24 cellular contexts compared by ENCODE assay signal in the genomic region with DNA sequence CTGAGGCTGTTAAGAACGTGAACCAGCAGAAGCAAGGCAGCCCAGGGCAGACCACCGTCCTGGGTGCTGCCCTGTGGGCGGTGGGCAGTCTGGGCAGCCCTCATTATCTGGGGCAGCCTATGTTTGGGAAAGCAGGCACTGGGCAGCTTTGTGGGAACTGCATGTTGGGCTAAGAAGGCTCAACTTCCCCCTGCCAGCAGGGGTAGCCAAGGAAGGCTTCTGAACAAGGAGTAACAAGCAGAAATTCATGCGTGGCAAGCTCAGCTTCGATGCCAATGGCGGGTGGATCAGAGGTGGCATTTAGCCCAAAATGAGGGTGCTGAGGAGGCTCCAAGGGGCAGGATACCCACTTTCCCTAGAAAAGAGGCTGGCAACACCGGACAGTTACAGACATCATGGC. TPM values are rescaled to one million over a fixed set of nuclear protein-coding genes. Genes with fewer than 3 reads are reported as not detected.
DNase-seq lines count a peak whose midpoint lies in the region; ATAC-seq and TF ChIP-seq lines count a peak whose summit lies in the region.
"Had no signal": no experiment of that assay in that cellular context is flagged by ENCODE, and none has a peak within 500 bp of the region (broad histone marks: within the 10 kb centered on the region; RNA-seq: fewer than 3 reads in every experiment).

No MANE protein-coding gene starts in this region.

- H3K27me3 Mint-ChIP-seq in activated CD4-positive, alpha-beta memory T cell treated with anti-CD3 and anti-CD28 coated beads, Interleukin-2, amount 10 ng/mL, durations not matched to agents 7 days and 5 days: no peaks in the 10 kb centered on the region
- no peaks in the 10 kb centered on the region for H3K27me3 Mint-ChIP-seq in activated CD4-positive, alpha-beta memory T cell treated with anti-CD3 and anti-CD28 coated beads for 36 hours
- no peaks in the 10 kb centered on the region for H3K27me3 Mint-ChIP-seq in endothelial cell (ENCODE audit: unreplicated experiment)
- H3K27me3 Mint-ChIP-seq: CD4-positive, alpha-beta T cell had no signal

- TF ChIP-seq POLR2A in spleen (IDR thresholded peaks at IDR 0.05): no peak

- H3K4me1 Mint-ChIP-seq in activated CD4-positive, alpha-beta memory T cell treated with anti-CD3 and anti-CD28 coated beads, Interleukin-2, amount 10 ng/mL, durations not matched to agents 7 days and 5 days: no peaks in the 10 kb centered on the region
- no peaks in the 10 kb centered on the region for H3K4me1 Mint-ChIP-seq in activated CD4-positive, alpha-beta memory T cell treated with anti-CD3 and anti-CD28 coated beads for 36 hours (ENCODE audit: low read depth)
- no peaks in the 10 kb centered on the region for H3K4me1 Mint-ChIP-seq in endothelial cell (ENCODE audit: unreplicated experiment)
- H3K4me1 Mint-ChIP-seq: H9 had no signal

- H3K36me3 Mint-ChIP-seq in activated CD4-positive, alpha-beta memory T cell treated with anti-CD3 and anti-CD28 coated beads, Interleukin-2, amount 10 ng/mL, durations not matched to agents 7 days and 5 days (ENCODE audit: low read depth): peaks cover 60% of the 10 kb centered on the region
- peaks cover 45% of the 10 kb centered on the region for H3K36me3 Mint-ChIP-seq in activated CD4-positive, alpha-beta memory T cell treated with anti-CD3 and anti-CD28 coated beads for 36 hours
- peaks cover 30% of the 10 kb centered on the region for H3K36me3 Mint-ChIP-seq in endothelial cell (ENCODE audit: low read depth, unreplicated experiment)

- no peak overlapping the region for H3K4me3 Mint-ChIP-seq in activated CD4-positive, alpha-beta memory T cell treated with anti-CD3 and anti-CD28 coated beads, Interleukin-2, amount 10 ng/mL, durations not matched to agents 7 days and 5 days
- H3K4me3 Mint-ChIP-seq in activated CD4-positive, alpha-beta memory T cell treated with anti-CD3 and anti-CD28 coated beads for 36 hours: no peak overlapping the region
- H3K4me3 Mint-ChIP-seq in endothelial cell (ENCODE audit: unreplicated experiment): peak overlapping the region; percentile 26
- H3K4me3 Mint-ChIP-seq: CD4-positive, alpha-beta T cell; H9; HFFc6 had no signal

- CTCF ChIA-PET in activated CD4-positive, alpha-beta memory T cell treated with anti-CD3 and anti-CD28 coated beads, Interleukin-2, amount 10 ng/mL, durations not matched to agents 7 days and 5 days (lab: Charles Lee): no interaction called here
- CTCF ChIA-PET in activated CD4-positive, alpha-beta memory T cell treated with anti-CD3 and anti-CD28 coated beads for 36 hours (lab: Charles Lee): no interaction called here

- peaks cover 13% of the 10 kb centered on the region for H3K9me3 Mint-ChIP-seq in activated CD4-positive, alpha-beta memory T cell treated with anti-CD3 and anti-CD28 coated beads, Interleukin-2, amount 10 ng/mL, durations not matched to agents 7 days and 5 days
- peaks cover 9% of the 10 kb centered on the region for H3K9me3 Mint-ChIP-seq in activated CD4-positive, alpha-beta memory T cell treated with anti-CD3 and anti-CD28 coated beads for 36 hours
- no peaks in the 10 kb centered on the region for H3K9me3 Mint-ChIP-seq in endothelial cell (ENCODE audit: unreplicated experiment)

- peak; percentile 12 for DNase-seq in activated CD4-positive, alpha-beta memory T cell treated with anti-CD3 and anti-CD28 coated beads, Interleukin-2, amount 10 ng/mL, durations not matched to agents 7 days and 5 days
- DNase-seq in activated CD4-positive, alpha-beta memory T cell treated with anti-CD3 and anti-CD28 coated beads for 36 hours: no peak
- DNase-seq in endothelial cell (ENCODE audit: low spot score): no peak
- peak; percentile 51 for DNase-seq in spleen
- DNase-seq in NK-92 treated with Interleukin-12 subunit alpha and Interleukin-12 subunit beta, amount 100 ng/mL, for 24 hours (lab: John Stamatoyannopoulos, UW): no peak
- no peak for DNase-seq in kidney glomerular epithelial cell (lab: John Stamatoyannopoulos, UW)
- DNase-seq in foreskin keratinocyte: no peak
- DNase-seq: ACHN; CD4-positive, alpha-beta T cell; COR-L47; DMS79; H9; HFFc6; Karpas-422; MV-4-11; NCI-H1105 treated with DMSO at 0.1 percent for 48 hours; NCI-H2029 treated with DMSO at 0.1 percent for 48 hours; NCI-H2171; NCI-H345; NCI-H524 treated with DMSO at 0.1 percent for 48 hours; NCI-H82 had no signal

- no peak overlapping the region for H3K27ac Mint-ChIP-seq in activated CD4-positive, alpha-beta memory T cell treated with anti-CD3 and anti-CD28 coated beads, Interleukin-2, amount 10 ng/mL, durations not matched to agents 7 days and 5 days
- H3K27ac Mint-ChIP-seq in activated CD4-positive, alpha-beta memory T cell treated with anti-CD3 and anti-CD28 coated beads for 36 hours: no peak overlapping the region
- H3K27ac Mint-ChIP-seq in endothelial cell (ENCODE audit: unreplicated experiment): no peak overlapping the region
- H3K27ac Mint-ChIP-seq: CD4-positive, alpha-beta T cell; HFFc6 had no signal

- H3K9me3 ChIP-seq in neutrophil: no peaks in the 10 kb centered on the region
- peaks cover 0 to 18% (median 14%) of the 10 kb centered on the region in 8 donors for H3K9me3 ChIP-seq in spleen

- H3K27ac ChIP-seq in neutrophil (peak overlapping the region; percentile 36), spleen (no peak overlapping the region), foreskin keratinocyte (no peak overlapping the region)
- H3K27ac ChIP-seq: 22Rv1, BLaER1 had no signal

- WGBS in spleen, 5 donors: 86 to 97% (median 93%) methylated on average over 7 of the region's 7 CpGs

- H3K4me3 ChIP-seq in neutrophil (ENCODE audit: low read depth in 1 of 2, low read length in 1 of 2) (no peak overlapping the region), spleen (no peak overlapping the region)
- H3K4me3 ChIP-seq: BLaER1 had no signal

- TF ChIP-seq CTCF in endothelial cell (IDR thresholded peaks at IDR 0.05; ENCODE audit: unreplicated experiment): no peak
- TF ChIP-seq CTCF in neutrophil (IDR thresholded peaks at IDR 0.05): no peak
- no peak for TF ChIP-seq CTCF in spleen (IDR thresholded peaks at IDR 0.05 in 8 of 11, conservative IDR thresholded peaks at IDR 0.05 in 3 of 11)
- TF ChIP-seq CTCF in foreskin keratinocyte (conservative IDR thresholded peaks at IDR 0.05): no peak

- H3K36me3 ChIP-seq in neutrophil (peaks cover 36% of the 10 kb centered on the region), spleen (peaks cover 0 to 84% (median 11%) of the 10 kb centered on the region in 6 donors)

- ATAC-seq in foreskin keratinocyte: no peak

- intact Hi-C loops in activated CD4-positive, alpha-beta memory T cell treated with anti-CD3 and anti-CD28 coated beads for 36 hours (cut with micrococcal nuclease): no loop called here
- intact Hi-C loops in spleen (cut with DNase I; ENCODE audit: low total_unique reads): no loop called here

- H3K27me3 ChIP-seq in neutrophil: no peaks in the 10 kb centered on the region
- H3K27me3 ChIP-seq in spleen (replicated peaks in 1 of 7): no peaks in the 10 kb centered on the region
- H3K27me3 ChIP-seq in foreskin keratinocyte: no peaks in the 10 kb centered on the region
- H3K27me3 ChIP-seq: BLaER1 had no signal

- POLR2A ChIA-PET in activated CD4-positive, alpha-beta memory T cell treated with anti-CD3 and anti-CD28 coated beads, Interleukin-2, amount 10 ng/mL, durations not matched to agents 7 days and 5 days (lab: Charles Lee): no interaction called here
- POLR2A ChIA-PET in activated CD4-positive, alpha-beta memory T cell treated with anti-CD3 and anti-CD28 coated beads for 36 hours (lab: Charles Lee): no interaction called here

- H3K4me1 ChIP-seq in neutrophil (ENCODE audit: control insufficient read depth in 1 of 2, insufficient read depth in 1 of 2, low read depth in 1 of 2, low read length in 1 of 2) (no peaks in the 10 kb centered on the region), spleen (no peaks in the 10 kb centered on the region), foreskin keratinocyte (no peaks in the 10 kb centered on the region)
- H3K4me1 ChIP-seq: BLaER1 had no signal

RNA-seq across cellular contexts. Expression of a gene that starts 42.7 kb away (rescaled TPM):
- 10 to 100 TPM; 27.3 to 28.1 TPM for total RNA-seq in activated CD4-positive, alpha-beta memory T cell treated with anti-CD3 and anti-CD28 coated beads, Interleukin-2, amount 10 ng/mL, durations not matched to agents 7 days and 5 days
- 10 to 100 TPM; 62.8 to 71.1 TPM for total RNA-seq in activated CD4-positive, alpha-beta memory T cell treated with anti-CD3 and anti-CD28 coated beads for 36 hours
- 5.3 TPM for total RNA-seq in endothelial cell (ENCODE audit: unreplicated experiment)
- total RNA-seq in spleen: 10 to 100 TPM; 14.7 to 51.2 (median 38.5) TPM
- polyA plus RNA-seq in spleen: 10 to 100 TPM; 15.3 to 26.5 (median 21.8) TPM
- total RNA-seq in foreskin keratinocyte: 1.4 and 2.0 TPM in 2 replicates
- 2.0 and 3.6 TPM in 2 replicates for polyA plus RNA-seq in foreskin keratinocyte

Comparison
In these comparisons a context has a peak if more than half of its experiments do, and no peak if none do; other contexts are left out.
1. DNase-seq: peak in activated CD4-positive, alpha-beta memory T cell treated with anti-CD3 and anti-CD28 coated beads, Interleukin-2, amount 10 ng/mL, durations not matched to agents 7 days and 5 days (single experiment) and spleen (single experiment); none in activated CD4-positive, alpha-beta memory T cell treated with anti-CD3 and anti-CD28 coated beads for 36 hours (single experiment), endothelial cell (single experiment), NK-92 treated with Interleukin-12 subunit alpha and Interleukin-12 subunit beta, amount 100 ng/mL, for 24 hours (single experiment), kidney glomerular epithelial cell (single experiment) and foreskin keratinocyte (0 of 2).